In genomic region chr3:68972358-68972979, GRCh38 we compare ENCODE assay signal across 1 cellular context.
TF ChIP-seq lines count a peak whose summit lies in the region.

No MANE protein-coding gene starts in this region.

TF ChIP-seq in SK-N-SH, 30 proteins besides CTCF, POLR2A, EP300 and RAD21 (continued from another document):
- TF ChIP-seq REST (IDR thresholded peaks at IDR 0.05; ENCODE audit: low read depth, low read length) (no peak), GATA2 (CRISPR knock-in tag; IDR thresholded peaks at IDR 0.05) (no peak)
